Comparison of ENCODE assay signal across 11 cellular contexts in the genomic region with DNA sequence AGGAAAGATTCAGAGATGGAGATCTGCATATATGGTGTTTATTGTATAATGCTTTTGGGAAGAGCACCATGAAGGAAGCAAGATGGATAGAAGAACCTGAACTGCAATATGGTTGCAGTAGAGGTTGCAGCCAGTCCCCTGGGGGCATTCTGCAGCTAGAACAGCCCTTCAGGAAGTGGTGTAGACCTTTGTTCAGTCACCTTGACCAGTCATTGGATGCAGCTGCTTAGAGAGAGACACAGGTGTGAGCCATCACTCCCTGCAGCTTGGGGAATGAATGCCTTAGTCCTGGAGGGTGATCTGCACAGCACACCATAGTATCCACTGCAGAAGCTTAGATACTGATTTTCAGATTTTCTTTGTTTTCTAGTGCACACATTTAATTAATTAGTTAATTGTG.
DNase-seq lines count a peak whose midpoint lies in the region; ATAC-seq, FAIRE-seq and TF ChIP-seq lines count a peak whose summit lies in the region.
"Had no signal": no experiment of that assay in that cellular context is flagged by ENCODE, and none has a peak within 500 bp of the region (broad histone marks: within the 10 kb centered on the region; RNA-seq: fewer than 3 reads in every experiment).

No MANE protein-coding gene starts in this region.

- H3K4me3 Mint-ChIP-seq in effector memory CD8-positive, alpha-beta T cell = peak overlapping the region in 1 of 2 donors; percentile 60

- H3K4me1 Mint-ChIP-seq in effector memory CD8-positive, alpha-beta T cell (ENCODE audit: low read depth in 2 of 2) = peaks cover 50 to 79% of the 10 kb centered on the region in 2 donors

- FAIRE-seq in H54 (lab: Jason Lieb, UNC) = no peak

- no peak for TF ChIP-seq POLR2A in H54 (IDR thresholded peaks at IDR 0.05; ENCODE audit: low read depth, low read length)

- H3K27ac Mint-ChIP-seq in effector memory CD8-positive, alpha-beta T cell = peak overlapping the region; percentile 60 to 97

- H3K36me3 Mint-ChIP-seq in effector memory CD8-positive, alpha-beta T cell (ENCODE audit: insufficient read depth) = no peaks in the 10 kb centered on the region

- ATAC-seq in GM18511 (IDR thresholded peaks at IDR 0.05; ENCODE audit: unreplicated experiment) (peak; percentile 59), GM21423 (IDR thresholded peaks at IDR 0.05; ENCODE audit: unreplicated experiment) (peak; percentile 54), HG03342 (IDR thresholded peaks at IDR 0.05; ENCODE audit: unreplicated experiment) (peak; percentile 71)
- peak; percentile 64 for ATAC-seq in effector memory CD8-positive, alpha-beta T cell (replicated peaks)

- H3K9me3 Mint-ChIP-seq in effector memory CD8-positive, alpha-beta T cell = no peaks in the 10 kb centered on the region

- DNase-seq in effector memory CD8-positive, alpha-beta T cell = no peak
- no peak for DNase-seq in NCI-H187 treated with DMSO at 0.1 percent for 48 hours (lab: John Stamatoyannopoulos, UW)
- no peak for DNase-seq in NCI-H1105 treated with DMSO at 0.1 percent for 48 hours (lab: John Stamatoyannopoulos, UW)
- DNase-seq in OCI-M1 (lab: John Stamatoyannopoulos, UW) = no peak
- DNase-seq in H54 (ENCODE audit: insufficient read length, low spot score) = no peak
- DNase-seq: activated CD4-positive, CD25-positive, alpha-beta regulatory T cell; NCI-H510A treated with DMSO at 0.1 percent for 48 hours; stimulated activated CD4-positive, alpha-beta T cell treated with anti-CD3 and anti-CD28 coated beads, Interleukin-1b, Interleukin-23, amount 100 ng/mL, for 48 hours had no signal

- H3K27me3 Mint-ChIP-seq in effector memory CD8-positive, alpha-beta T cell = no peaks in the 10 kb centered on the region
